ENCODE assay signal across 15 cellular contexts in genomic region chr10:45409782-45410181, GRCh38. TPM values are rescaled to one million over a fixed set of nuclear protein-coding genes. Genes with fewer than 3 reads are reported as not detected.
"Had no signal": no experiment of that assay in that cellular context is flagged by ENCODE, and none has a peak within 500 bp of the region (broad histone marks: within the 10 kb centered on the region; RNA-seq: fewer than 3 reads in every experiment).

No MANE protein-coding gene starts in this region.

- H3K27ac Mint-ChIP-seq: activated naive CD8-positive, alpha-beta T cell treated with anti-CD3 and anti-CD28 coated beads, Interleukin-2, amount 10 ng/mL, durations not matched to agents 7 days and 5 days; type B pancreatic cell had no signal

- H3K9ac ChIP-seq: parathyroid adenoma had no signal

- H3K9me3 Mint-ChIP-seq: type B pancreatic cell had no signal

- ATAC-seq: body of pancreas, gastrocnemius medialis, left lung had no signal

- H3K36me3 Mint-ChIP-seq: type B pancreatic cell had no signal

- H3K27me3 ChIP-seq: body of pancreas, left lung, spleen had no signal

- H3K4me3 Mint-ChIP-seq: activated naive CD8-positive, alpha-beta T cell treated with anti-CD3 and anti-CD28 coated beads, Interleukin-2, amount 10 ng/mL, durations not matched to agents 7 days and 5 days; type B pancreatic cell had no signal

- H3K27ac ChIP-seq: dorsolateral prefrontal cortex, gastrocnemius medialis, parathyroid adenoma, sigmoid colon had no signal

- H3K36me3 ChIP-seq: gastrocnemius medialis, sigmoid colon had no signal

- H3K9me3 ChIP-seq: body of pancreas, gastrocnemius medialis, heart left ventricle, left lung, sigmoid colon, spleen had no signal

- DNase-seq: activated CD4-positive, alpha-beta T cell treated with anti-CD3 and anti-CD28 coated beads for 1 hour; activated CD4-positive, alpha-beta T cell treated with anti-CD3 and anti-CD28 coated beads, Interleukin-2, amount 50 U/mL, for 4 hours; activated naive CD8-positive, alpha-beta T cell treated with anti-CD3 and anti-CD28 coated beads, Interleukin-2, amount 10 ng/mL, durations not matched to agents 7 days and 5 days; body of pancreas; dorsolateral prefrontal cortex; gastrocnemius medialis; heart left ventricle; left lung; sigmoid colon; spleen; stimulated activated CD4-positive, alpha-beta T cell treated with anti-CD3 and anti-CD28 coated beads, Interleukin-4, amount 100 ng/mL, for 4 hours; stimulated activated naive CD4-positive, alpha-beta T cell had no signal

- H3K4me3 ChIP-seq: body of pancreas, dorsolateral prefrontal cortex, gastrocnemius medialis, heart left ventricle, left lung, sigmoid colon, spleen had no signal

- H3K4me1 ChIP-seq: gastrocnemius medialis, parathyroid adenoma, sigmoid colon had no signal

RNA-seq across cellular contexts. Expression of gene ALOX5, which starts 35.8 kb away (rescaled TPM):
- total RNA-seq: lung microvascular endothelial cell had no signal
